8 cellular contexts compared by ENCODE assay signal in genomic region chr20:38601216-38602184, GRCh38. TPM values are rescaled to one million over a fixed set of nuclear protein-coding genes. Genes with fewer than 3 reads are reported as not detected.
DNase-seq lines count a peak whose midpoint lies in the region; ATAC-seq lines count a peak whose summit lies in the region.

ARHGAP40 (plus strand) TSS chr20:38601809.

- DNase-seq in 8988T (peak; percentile 73), T-cell (peak in 5 of 34 experiments; percentile 2 to 7 (median 4)), head of caudate nucleus (peak in 40 of 42 donors; percentile 22 to 87 (median 66)), NOMO-1 (lab: John Stamatoyannopoulos, UW; ENCODE audit: unreplicated experiment in 2 of 2) (no peak), SHP77 (lab: John Stamatoyannopoulos, UW) (no peak), NCI-H1436 (lab: John Stamatoyannopoulos, UW) (no peak)
- DNase-seq in stimulated activated CD4-positive, alpha-beta T cell treated with anti-CD3 and anti-CD28 coated beads, Interleukin-1b, Interleukin-23, amount 100 ng/mL, for 24 hours (ENCODE audit: low read depth in 4 of 4, low spot score in 1 of 4) = peak in 3 of 4 experiments; percentile 1 to 20 (median 4)

- H3K4me3 Mint-ChIP-seq in T-cell = no peak within 1 kb of the TSS

- POLR2A ChIA-PET in T-cell (lab: Charles Lee) = no interaction called here

- no peak within 1 kb of the TSS for H3K27ac Mint-ChIP-seq in T-cell

- H3K27me3 Mint-ChIP-seq in T-cell = peaks cover 53 to 73% of the 10 kb centered on the region in 2 donors

- peak; percentile 75 for ATAC-seq in GM19372 (IDR thresholded peaks at IDR 0.05; ENCODE audit: low read depth, unreplicated experiment)
- peak; percentile 42 to 61 (median 52) for ATAC-seq in T-cell (replicated peaks in 1 of 4)

- peaks cover 6 to 9% (median 8%) of the 10 kb centered on the region in 3 donors for H3K4me1 Mint-ChIP-seq in T-cell

- H3K9me3 Mint-ChIP-seq in T-cell = no peaks in the 10 kb centered on the region

- CTCF ChIA-PET in T-cell (lab: Charles Lee) = no interaction called here

- no peaks in the 10 kb centered on the region for H3K36me3 Mint-ChIP-seq in T-cell

- intact Hi-C loops in head of caudate nucleus (cut with DNase I) = no loop called here

RNA-seq across cellular contexts. Expression of gene ARHGAP40, which starts in this region (rescaled TPM):
- total RNA-seq in T-cell = under 1 TPM in 1 of 5 donors, not detected in 4; 0.28 TPM

Comparison
In these comparisons a context has a peak if more than half of its experiments do, and no peak if none do; other contexts are left out.
1. Peak in ATAC-seq in T-cell; RNA of the gene not detected or under 1 TPM.
2. DNase-seq: peak in 8988T (single experiment), head of caudate nucleus (40 of 42) and stimulated activated CD4-positive, alpha-beta T cell treated with anti-CD3 and anti-CD28 coated beads, Interleukin-1b, Interleukin-23, amount 100 ng/mL, for 24 hours (3 of 4); none in NOMO-1 (0 of 2), SHP77 (0 of 2) and NCI-H1436 (single experiment).